In genomic region chr7:90210925-90211324, GRCh38 we compare ENCODE assay signal across 8 cellular contexts. TPM values are rescaled to one million over a fixed set of nuclear protein-coding genes. Genes with fewer than 3 reads are reported as not detected.
DNase-seq lines count a peak whose midpoint lies in the region; ATAC-seq and TF ChIP-seq lines count a peak whose summit lies in the region.

No MANE protein-coding gene starts in this region.

- H3K9ac ChIP-seq in MM.1S (ENCODE audit: low read length) (no peak overlapping the region), endodermal cell (ENCODE audit: extremely low read depth, low read length, poor library complexity, severe bottlenecking) (peak overlapping the region; percentile 24)

- no peak overlapping the region for H3K4me3 Mint-ChIP-seq in endodermal cell
- H3K4me3 Mint-ChIP-seq in naive thymus-derived CD4-positive, alpha-beta T cell, result peak overlapping the region in 8 of 10 donors; percentile 10 to 66 (median 45)

- H3K36me3 ChIP-seq in MM.1S (replicated peaks; ENCODE audit: insufficient read depth, low read length) (no peaks in the 10 kb centered on the region), endodermal cell (ENCODE audit: control insufficient read depth, insufficient read depth, low read length) (no peaks in the 10 kb centered on the region)
- no peaks in the 10 kb centered on the region for H3K36me3 ChIP-seq in naive thymus-derived CD4-positive, alpha-beta T cell (ENCODE audit: control insufficient read depth in 2 of 3, insufficient read depth in 3 of 3, low read length in 3 of 3)

- H3K4me2 ChIP-seq in MM.1S (ENCODE audit: low read depth, low read length), result peak overlapping the region; percentile 31; the same call in 1 of the 2 replicates

- H3K4me3 ChIP-seq in AG04450 (ENCODE audit: low read depth, low read length), result peak overlapping the region; percentile 67
- peak overlapping the region; percentile 25; the same call in 1 of the 2 replicates for H3K4me3 ChIP-seq in MM.1S (ENCODE audit: low read length)
- H3K4me3 ChIP-seq in endodermal cell (ENCODE audit: low read length), result peak overlapping the region; percentile 88
- H3K4me3 ChIP-seq in naive thymus-derived CD4-positive, alpha-beta T cell (ENCODE audit: low read length), result no peak overlapping the region

- no peaks in the 10 kb centered on the region for H3K79me2 ChIP-seq in MM.1S (ENCODE audit: low read length)

- H3K27ac Mint-ChIP-seq in endodermal cell, result no peak overlapping the region
- no peak overlapping the region for H3K27ac Mint-ChIP-seq in naive thymus-derived CD4-positive, alpha-beta T cell

- no peaks in the 10 kb centered on the region for H3K9me3 Mint-ChIP-seq in endodermal cell
- peaks cover 0 to 2% (median 0%) of the 10 kb centered on the region in 11 donors for H3K9me3 Mint-ChIP-seq in naive thymus-derived CD4-positive, alpha-beta T cell

- CTCF ChIA-PET in AG04450 (lab: Charles Lee), result interaction anchor here (0.6 to 2.5 kb wide), 38 partner anchors 12 to 217 kb away, joined by 3 to 21 read pairs (median 5); partner anchors contain the start of genes CFAP69, CLDN12, GTPBP10 and STEAP1
- CTCF ChIA-PET in naive thymus-derived CD4-positive, alpha-beta T cell (lab: Charles Lee), result no interaction called here

- POLR2A ChIA-PET in AG04450 (lab: Yijun Ruan, JAX), result interaction anchor here (1.2 to 1.4 kb wide), 3 partner anchors 12 to 57 kb away, joined by 3 to 9 read pairs (median 5); partner anchors contain the start of gene STEAP1
- POLR2A ChIA-PET in naive thymus-derived CD4-positive, alpha-beta T cell (lab: Charles Lee), result no interaction called here

- no peak for ATAC-seq in naive thymus-derived CD4-positive, alpha-beta T cell

- H3K9me3 ChIP-seq in AG04450 (ENCODE audit: control insufficient read depth, insufficient read depth, low read length), result no peaks in the 10 kb centered on the region
- H3K9me3 ChIP-seq in MM.1S (replicated peaks; ENCODE audit: insufficient read depth, low read length), result no peaks in the 10 kb centered on the region
- H3K9me3 ChIP-seq in endodermal cell (ENCODE audit: control insufficient read depth, low read length), result no peaks in the 10 kb centered on the region
- H3K9me3 ChIP-seq in naive thymus-derived CD4-positive, alpha-beta T cell (ENCODE audit: control insufficient read depth in 2 of 3, low read length in 3 of 3), result no peaks in the 10 kb centered on the region

- intact Hi-C loops in naive thymus-derived CD4-positive, alpha-beta T cell (cut with micrococcal nuclease), result loop anchor here in 1 of 2 donors (5.0 kb wide), 1 partner anchor 44 kb away; no protein-coding TSS in a partner anchor

- no peak for DNase-seq in AG04450 (ENCODE audit: low read depth, low spot score)
- DNase-seq in MM.1S, result no peak
- DNase-seq in endodermal cell, result peak; percentile 61
- DNase-seq in naive thymus-derived CD4-positive, alpha-beta T cell, result no peak
- DNase-seq in GDM1 (lab: John Stamatoyannopoulos, UW), result no peak
- DNase-seq in inferior parietal cortex (ENCODE audit: extremely low spot score), result no peak
- no peak for DNase-seq in stimulated activated CD4-positive, alpha-beta T cell treated with anti-CD3 and anti-CD28 coated beads, Interleukin-12 subunit alpha, Interleukin-12 subunit beta, amount 100 ng/mL, for 4 hours
- DNase-seq in HK-2 (ENCODE audit: unreplicated experiment), result no peak

- TF ChIP-seq CTCF in AG04450 (IDR thresholded peaks at IDR 0.05; ENCODE audit: low read depth, low read length) (no peak), MM.1S (IDR thresholded peaks at IDR 0.05; ENCODE audit: low read length) (no peak), endodermal cell (conservative IDR thresholded peaks at IDR 0.05) (no peak)

- H4K20me1 ChIP-seq in MM.1S (ENCODE audit: insufficient read depth, low read length), result no peaks in the 10 kb centered on the region

- peaks cover 21% of the 10 kb centered on the region for H3K27me3 Mint-ChIP-seq in endodermal cell (ENCODE audit: insufficient read depth)
- H3K27me3 Mint-ChIP-seq in naive thymus-derived CD4-positive, alpha-beta T cell, result peaks cover 9 to 23% (median 14%) of the 10 kb centered on the region in 5 donors

- 16 to 31% methylated on average over 5 to 11 of the region's 11 CpGs for WGBS in endodermal cell (ENCODE audit: insufficient coverage in 1 of 2, insufficient read length in 1 of 2), 2 experiments

- H3K27ac ChIP-seq in AG04450 (ENCODE audit: low read depth, low read length), result peak overlapping the region; percentile 59
- no peak overlapping the region for H3K27ac ChIP-seq in MM.1S (ENCODE audit: low read length)
- H3K27ac ChIP-seq in endodermal cell (ENCODE audit: low read depth, low read length), result no peak overlapping the region
- H3K27ac ChIP-seq in naive thymus-derived CD4-positive, alpha-beta T cell (ENCODE audit: low read depth, low read length), result no peak overlapping the region

- H3K36me3 Mint-ChIP-seq in endodermal cell (ENCODE audit: low read depth), result no peaks in the 10 kb centered on the region
- no peaks in the 10 kb centered on the region for H3K36me3 Mint-ChIP-seq in naive thymus-derived CD4-positive, alpha-beta T cell

- no peaks in the 10 kb centered on the region for H3K4me1 ChIP-seq in MM.1S (ENCODE audit: low read length)
- H3K4me1 ChIP-seq in endodermal cell (ENCODE audit: control insufficient read depth, insufficient read depth, low read length), result no peaks in the 10 kb centered on the region
- no peaks in the 10 kb centered on the region for H3K4me1 ChIP-seq in naive thymus-derived CD4-positive, alpha-beta T cell (ENCODE audit: control insufficient read depth in 2 of 2, insufficient read depth in 2 of 2, low read length in 2 of 2)

- H3K27me3 ChIP-seq in AG04450 (ENCODE audit: control insufficient read depth, insufficient read depth, low read length), result no peaks in the 10 kb centered on the region
- H3K27me3 ChIP-seq in MM.1S (replicated peaks; ENCODE audit: insufficient read depth, low read length), result no peaks in the 10 kb centered on the region
- peaks cover 19% of the 10 kb centered on the region for H3K27me3 ChIP-seq in endodermal cell (ENCODE audit: control insufficient read depth, insufficient read depth, low read length, poor library complexity, severe bottlenecking)
- no peaks in the 10 kb centered on the region for H3K27me3 ChIP-seq in naive thymus-derived CD4-positive, alpha-beta T cell (ENCODE audit: control insufficient read depth in 2 of 2, insufficient read depth in 2 of 2, low read length in 2 of 2)

- H2AFZ ChIP-seq in MM.1S (ENCODE audit: low read length), result 0 out of 2 replicates have a peak overlapping the region, but pooled peaks have one; percentile 28

- peaks cover 13% of the 10 kb centered on the region for H3K4me1 Mint-ChIP-seq in endodermal cell
- H3K4me1 Mint-ChIP-seq in naive thymus-derived CD4-positive, alpha-beta T cell, result peaks cover 0 to 6% (median 6%) of the 10 kb centered on the region in 7 donors

- no peaks in the 10 kb centered on the region for H3K9me2 ChIP-seq in MM.1S (replicated peaks; ENCODE audit: insufficient read depth, low read length)

- H3F3A ChIP-seq in MM.1S (ENCODE audit: insufficient read depth, low read length), result no peaks in the 10 kb centered on the region

RNA-seq across cellular contexts. Expression of gene STEAP2, which starts 0.6 kb away (rescaled TPM):
- polyA plus RNA-seq in AG04450 (2011; rRNA removed), result 5.4 and 6.4 TPM in 2 replicates
- polyA minus RNA-seq in AG04450 (2011; rRNA and poly(A)+ RNA removed), result 3.3 and 7.6 TPM in 2 replicates
- 10 to 100 TPM in 1 of 2 donors, 1 to 10 TPM in 1; 4.0 to 11.0 TPM for total RNA-seq in endodermal cell
- polyA plus RNA-seq in endodermal cell (2013, experiment 1 of 2), result 3.0 TPM
- 1.8 TPM for polyA plus RNA-seq in endodermal cell (2013, experiment 2 of 2)
- total RNA-seq in naive thymus-derived CD4-positive, alpha-beta T cell, result under 1 TPM in 1 of 5 experiments, not detected in 4; 0.05 TPM
- polyA plus RNA-seq in naive thymus-derived CD4-positive, alpha-beta T cell, result not detected

RNA-seq across cellular contexts. Expression of gene CFAP69, which starts 34.0 kb away (rescaled TPM):
- polyA plus RNA-seq in AG04450 (2011; rRNA removed), result 2.0 and 2.4 TPM in 2 replicates
- 1.5 and 2.1 TPM in 2 replicates for polyA minus RNA-seq in AG04450 (2011; rRNA and poly(A)+ RNA removed)
- total RNA-seq in endodermal cell, result 1 to 10 TPM; 4.9 to 6.6 TPM
- polyA plus RNA-seq in endodermal cell (2013, experiment 1 of 2), result 4.1 TPM
- polyA plus RNA-seq in endodermal cell (2013, experiment 2 of 2), result 3.3 TPM
- under 1 TPM in 2 of 5 experiments, not detected in 3; 0.30 to 0.80 TPM for total RNA-seq in naive thymus-derived CD4-positive, alpha-beta T cell
- not detected for polyA plus RNA-seq in naive thymus-derived CD4-positive, alpha-beta T cell

RNA-seq across cellular contexts. Expression of gene STEAP1, which starts 56.7 kb away (rescaled TPM):
- 6.8 and 10.1 TPM in 2 replicates for polyA plus RNA-seq in AG04450 (2011; rRNA removed)
- 1.2 and 2.4 TPM in 2 replicates for polyA minus RNA-seq in AG04450 (2011; rRNA and poly(A)+ RNA removed)
- 1 to 10 TPM in 1 of 2 donors, under 1 TPM in 1; 0.66 to 3.8 TPM for total RNA-seq in endodermal cell
- polyA plus RNA-seq in endodermal cell (2013, experiment 1 of 2), result 3.7 TPM
- 2.5 TPM for polyA plus RNA-seq in endodermal cell (2013, experiment 2 of 2)
- total RNA-seq in naive thymus-derived CD4-positive, alpha-beta T cell, result under 1 TPM in 1 of 5 experiments, not detected in 4; 0.46 TPM
- not detected for polyA plus RNA-seq in naive thymus-derived CD4-positive, alpha-beta T cell

Comparison
In these comparisons a context has a peak if more than half of its experiments do, and no peak if none do; other contexts are left out.
1. RNA of gene STEAP2, which starts 0.6 kb away (total RNA-seq): 4.0 to 11.0 TPM in endodermal cell; 0.05 TPM in naive thymus-derived CD4-positive, alpha-beta T cell; every median in the first group is over 4 times any median in the second.